ENCODE assay signal across 1 cellular context in the genomic region with DNA sequence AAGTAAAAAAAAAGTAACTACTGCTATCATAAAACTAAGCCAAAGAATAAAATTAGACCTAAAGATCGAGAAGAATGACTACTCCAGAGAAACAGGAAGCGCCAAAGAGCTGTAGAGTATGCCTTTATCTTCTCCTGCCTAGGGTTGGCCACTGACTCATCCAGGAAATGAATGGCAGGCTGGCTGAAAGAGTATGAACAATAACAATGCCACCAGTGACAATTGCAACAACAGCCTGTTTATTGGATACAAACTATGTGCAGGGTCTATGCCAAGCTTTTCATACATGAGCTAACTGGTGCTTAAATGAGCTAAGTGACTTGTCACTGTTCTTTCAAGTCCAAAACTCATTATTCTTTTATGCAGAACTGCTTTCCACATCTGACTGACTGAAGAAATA.
TF ChIP-seq lines count a peak whose summit lies in the region.

No MANE protein-coding gene starts in this region.

TF ChIP-seq in GM23338, 12 proteins besides CTCF, POLR2A, EP300 and RAD21 (continued from another document):
- no peak for TF ChIP-seq ZNF114 (CRISPR knock-in tag; IDR thresholded peaks at IDR 0.05)
- TF ChIP-seq, protein P1, sequence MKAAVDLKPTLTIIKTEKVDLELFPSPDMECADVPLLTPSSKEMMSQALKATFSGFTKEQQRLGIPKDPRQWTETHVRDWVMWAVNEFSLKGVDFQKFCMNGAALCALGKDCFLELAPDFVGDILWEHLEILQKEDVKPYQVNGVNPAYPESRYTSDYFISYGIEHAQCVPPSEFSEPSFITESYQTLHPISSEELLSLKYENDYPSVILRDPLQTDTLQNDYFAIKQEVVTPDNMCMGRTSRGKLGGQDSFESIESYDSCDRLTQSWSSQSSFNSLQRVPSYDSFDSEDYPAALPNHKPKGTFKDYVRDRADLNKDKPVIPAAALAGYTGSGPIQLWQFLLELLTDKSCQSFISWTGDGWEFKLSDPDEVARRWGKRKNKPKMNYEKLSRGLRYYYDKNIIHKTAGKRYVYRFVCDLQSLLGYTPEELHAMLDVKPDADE (IDR thresholded peaks at IDR 0.05), result no peak
- TF ChIP-seq ZNF331 (CRISPR knock-in tag; IDR thresholded peaks at IDR 0.05; ENCODE audit: low read depth), result no peak
- TF ChIP-seq STAT1 (IDR thresholded peaks at IDR 0.05; ENCODE audit: unreplicated experiment), result no peak
- TF ChIP-seq NANOG (IDR thresholded peaks at IDR 0.05; ENCODE audit: borderline replicate concordance), result no peak
- no peak for TF ChIP-seq JUNB (IDR thresholded peaks at IDR 0.05; ENCODE audit: unreplicated experiment)
- TF ChIP-seq EZH2 (IDR thresholded peaks at IDR 0.05; ENCODE audit: low read depth, unreplicated experiment), result no peak
TF ChIP-seq in GM23338: peak in this region for 0.
